In genomic region chr13:28819748-28820098, GRCh38 we compare ENCODE assay signal across 8 cellular contexts. TPM values are rescaled to one million over a fixed set of nuclear protein-coding genes. Genes with fewer than 3 reads are reported as not detected.
DNase-seq lines count a peak whose midpoint lies in the region; ATAC-seq, FAIRE-seq and TF ChIP-seq lines count a peak whose summit lies in the region.

No MANE protein-coding gene starts in this region.

- no peaks in the 10 kb centered on the region for H3K36me3 ChIP-seq in Peyer's patch
- no peaks in the 10 kb centered on the region for H3K36me3 ChIP-seq in adipocyte (ENCODE audit: control insufficient read depth, insufficient read depth, low read length, severe bottlenecking)
- H3K36me3 ChIP-seq in right atrium auricular region, result no peaks in the 10 kb centered on the region
- H3K36me3 ChIP-seq in small intestine (ENCODE audit: control insufficient read depth in 2 of 2, insufficient read depth in 2 of 2, low read length in 2 of 2), result no peaks in the 10 kb centered on the region

- peaks cover 0 to 3% (median 0%) of the 10 kb centered on the region in 4 donors for H3K9me3 ChIP-seq in Peyer's patch
- H3K9me3 ChIP-seq in adipocyte (ENCODE audit: control insufficient read depth, low read length), result peaks cover 6% of the 10 kb centered on the region
- H3K9me3 ChIP-seq in right atrium auricular region, result peaks cover 0 to 9% of the 10 kb centered on the region in 2 donors
- no peaks in the 10 kb centered on the region for H3K9me3 ChIP-seq in small intestine (ENCODE audit: control insufficient read depth, low read depth)

- TF ChIP-seq POLR2A in Peyer's patch (IDR thresholded peaks at IDR 0.05) (no peak), lower leg skin (IDR thresholded peaks at IDR 0.05) (no peak)

- peak; percentile 64 for DNase-seq in GM12865 (ENCODE audit: low read depth)
- DNase-seq in Peyer's patch, result peak in 1 of 3 donors; percentile 65
- peak; percentile 82 for DNase-seq in adipocyte (ENCODE audit: low read depth)
- DNase-seq in right atrium auricular region (ENCODE audit: low spot score), result no peak
- peak; percentile 46 for DNase-seq in small intestine
- no peak for DNase-seq in lower leg skin (ENCODE audit: low spot score in 2 of 2)

- FAIRE-seq in small intestine (lab: Jason Lieb, UNC), result no peak

- ATAC-seq in HG02852 (IDR thresholded peaks at IDR 0.05; ENCODE audit: unreplicated experiment), result peak; percentile 58
- no peak for ATAC-seq in GM18873 (IDR thresholded peaks at IDR 0.05; ENCODE audit: low FRiP score, unreplicated experiment)

- peaks cover 0 to 13% (median 4%) of the 10 kb centered on the region in 4 donors for H3K4me1 ChIP-seq in Peyer's patch
- H3K4me1 ChIP-seq in adipocyte (ENCODE audit: control insufficient read depth, insufficient read depth, low read length), result peaks cover 10% of the 10 kb centered on the region
- peaks cover 0 to 12% of the 10 kb centered on the region in 2 donors for H3K4me1 ChIP-seq in right atrium auricular region
- H3K4me1 ChIP-seq in small intestine (ENCODE audit: control insufficient read depth in 2 of 2, insufficient read depth in 1 of 2, low read depth in 1 of 2, low read length in 1 of 2), result no peaks in the 10 kb centered on the region

- H3K4me3 ChIP-seq in GM12865 (ENCODE audit: low read depth, low read length) (no peak overlapping the region; the same call in 1 of the 2 replicates), Peyer's patch (peak overlapping the region in 3 of 4 donors; percentile 29 to 47 (median 43)), adipocyte (ENCODE audit: low read length) (no peak overlapping the region), right atrium auricular region (peak overlapping the region; percentile 52 to 60), small intestine (ENCODE audit: low read depth in 1 of 2, low read length in 2 of 2) (peak overlapping the region in 1 of 2 donors; percentile 49), lower leg skin (ENCODE audit: low read depth, poor library complexity, severe bottlenecking) (no peak overlapping the region)

- no peak overlapping the region for H3K9ac ChIP-seq in adipocyte (ENCODE audit: low read length)

- peak; percentile 49 for TF ChIP-seq CTCF in GM12865 (IDR thresholded peaks at IDR 0.05; ENCODE audit: insufficient read depth, low read depth, low read length, missing control alignments)
- TF ChIP-seq CTCF in Peyer's patch (IDR thresholded peaks at IDR 0.05), result peak in 3 of 6 experiments; percentile 33 to 44 (median 41)
- TF ChIP-seq CTCF in right atrium auricular region (IDR thresholded peaks at IDR 0.05), result peak; percentile 31 to 48
- TF ChIP-seq CTCF in lower leg skin (IDR thresholded peaks at IDR 0.05), result no peak

- WGBS in small intestine, 3 donors, result 0% methylated on average over 16 to 53 of the region's 55 CpGs; no CpG with 5 or more reads in 1 of the 3 donors
- 1% methylated on average over 15 of the region's 55 CpGs; no CpG with 5 or more reads in 1 of the 2 donors for WGBS in lower leg skin, 2 donors

- intact Hi-C loops in lower leg skin (cut with DNase I; ENCODE audit: low total_unique reads), result loop anchor here (10.0 kb wide), 1 partner anchor 545 kb away; no protein-coding TSS in a partner anchor

- H3K27ac ChIP-seq in Peyer's patch (no peak overlapping the region), right atrium auricular region (peak overlapping the region in 1 of 2 donors; percentile 55), small intestine (ENCODE audit: low read depth in 1 of 2, low read length in 1 of 2) (no peak overlapping the region)

- H3K27me3 ChIP-seq in Peyer's patch (no peaks in the 10 kb centered on the region), adipocyte (replicated peaks; ENCODE audit: control insufficient read depth, insufficient read depth, low read length) (peaks cover 39% of the 10 kb centered on the region), right atrium auricular region (no peaks in the 10 kb centered on the region), small intestine (ENCODE audit: control insufficient read depth in 2 of 2, insufficient read depth in 2 of 2, low read length in 2 of 2) (peaks cover 3 to 17% of the 10 kb centered on the region in 2 donors)

RNA-seq across cellular contexts. Expression of gene MTUS2, which starts 0.4 kb away (rescaled TPM):
- total RNA-seq in Peyer's patch, result under 1 TPM in 3 of 4 donors, not detected in 1; 0.13 to 0.28 (median 0.18) TPM
- total RNA-seq in right atrium auricular region, result 100 to 1,000 TPM in 1 of 2 donors, 10 to 100 TPM in 1; 34.6 to 142 TPM
- under 1 TPM; under 0.01 to 0.27 (median 0.18) TPM for polyA plus RNA-seq in small intestine
- 1 to 10 TPM in 1 of 4 donors, under 1 TPM in 1, not detected in 2; 0.13 to 1.9 TPM for total RNA-seq in lower leg skin

Comparison
In these comparisons a context has a peak if more than half of its experiments do, and no peak if none do; other contexts are left out.
1. DNase-seq: peak in GM12865 (single experiment), adipocyte (single experiment) and small intestine (single experiment); none in right atrium auricular region (single experiment) and lower leg skin (0 of 2).
2. H3K4me3 ChIP-seq: peak in Peyer's patch (3 of 4) and right atrium auricular region (2 of 2); none in GM12865 (single experiment), adipocyte (single experiment) and lower leg skin (single experiment).
3. CTCF ChIP-seq: peak in GM12865 (single experiment) and right atrium auricular region (2 of 2); none in lower leg skin (0 of 3).
4. RNA of gene MTUS2, which starts 0.4 kb away (total RNA-seq): 34.6 to 142 TPM in right atrium auricular region; 0.13 to 0.28 TPM in Peyer's patch and 0.13 to 1.9 TPM in lower leg skin; every median in the first group is over 10 times any median in the second.